Comparison of ENCODE assay signal across 8 cellular contexts in the genomic region with DNA sequence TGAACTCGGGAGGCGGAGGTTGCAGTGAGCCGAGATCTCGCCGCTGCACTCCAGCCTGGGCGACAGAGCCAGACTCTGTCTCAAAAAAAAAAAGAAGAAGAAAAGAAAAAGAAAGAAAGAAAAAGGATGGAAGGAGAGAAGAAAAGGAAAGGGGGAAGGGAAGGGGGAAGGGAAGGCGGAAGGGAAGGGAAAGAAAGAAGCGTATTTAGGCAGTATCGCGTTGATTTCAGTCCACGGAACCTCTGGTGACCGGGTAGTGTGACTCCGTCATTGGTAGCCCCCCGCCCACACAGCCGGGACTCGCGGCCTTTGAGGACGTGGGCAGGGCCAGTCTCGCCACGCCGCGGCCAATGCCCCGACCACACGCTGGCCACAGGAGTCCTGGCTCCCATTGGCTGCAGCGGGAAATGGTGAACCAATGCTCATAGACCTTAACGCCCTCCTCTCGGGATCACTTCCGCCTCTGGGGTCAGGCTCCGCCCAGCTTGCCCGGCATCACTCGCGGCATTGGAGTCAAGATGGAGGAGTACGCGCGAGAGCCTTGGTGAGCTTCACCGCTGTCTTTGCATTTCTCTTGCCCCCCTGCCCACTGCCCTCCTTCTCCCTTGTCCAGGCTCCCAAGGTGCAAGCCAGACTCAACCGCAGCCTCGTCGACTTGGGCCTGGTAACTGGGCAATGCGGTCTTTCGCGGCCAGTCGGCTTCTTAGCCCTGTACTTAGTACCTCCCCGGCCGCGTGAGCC. TPM values are rescaled to one million over a fixed set of nuclear protein-coding genes. Genes with fewer than 3 reads are reported as not detected.
DNase-seq lines count a peak whose midpoint lies in the region; ATAC-seq, FAIRE-seq and TF ChIP-seq lines count a peak whose summit lies in the region.

Gene TIMM17A, plus strand, starts transcription at position 495 of the 741 bp plus-strand sequence. Its CDS starts 24 bp downstream, at position 519.

- peak within 1 kb of the TSS; percentile 31 for H3K27ac ChIP-seq in OCI-LY7 (ENCODE audit: low read depth, low read length, poor library complexity, severe bottlenecking)

- TF ChIP-seq CTCF in D721Med (IDR thresholded peaks at IDR 0.05; ENCODE audit: insufficient read depth, missing control alignments) (no peak), OCI-LY7 (conservative IDR thresholded peaks at IDR 0.05; ENCODE audit: low read length) (no peak)

- peaks cover 25% of the 10 kb centered on the region for H3K79me2 ChIP-seq in OCI-LY7 (ENCODE audit: insufficient read depth, low read depth, low read length)

- peak within 1 kb of the TSS; percentile 94 for H3K4me3 ChIP-seq in OCI-LY7 (ENCODE audit: low read depth, low read length, poor library complexity, severe bottlenecking)

- peak; percentile 78 for DNase-seq in D721Med (ENCODE audit: insufficient read length, low spot score)
- DNase-seq in HuH-7.5 (ENCODE audit: low spot score) = peak; percentile 73
- DNase-seq in OCI-LY7 (ENCODE audit: low spot score) = peak; percentile 95
- peak; percentile 84 for DNase-seq in activated T-cell treated with anti-CD3 and anti-CD28 coated beads for 1 hour (ENCODE audit: low read depth)
- DNase-seq in epidermal melanocyte (ENCODE audit: insufficient read length, low spot score) = peak; percentile 75
- peak; percentile 98 for DNase-seq in middle frontal gyrus (ENCODE audit: extremely low spot score, low spot score)
- peak; percentile 91 to 93 for DNase-seq in stimulated activated CD8-positive, alpha-beta memory T cell treated with anti-CD3 and anti-CD28 coated beads, Interleukin-2, amount 100 ng/mL, for 48 hours (ENCODE audit: low read depth in 2 of 2)

- intact Hi-C loops in OCI-LY7 (cut with micrococcal nuclease; ENCODE audit: unreplicated experiment) = no loop called here

- POLR2A ChIA-PET in OCI-LY7 (lab: Charles Lee) = interaction anchor here (0.6 to 2.1 kb wide), 6 partner anchors 14 to 1671 kb away, joined by 3 to 5 read pairs (median 4); partner anchors contain the start of gene PTPN7

- H3K9me3 ChIP-seq in OCI-LY7 (ENCODE audit: low read length) = no peaks in the 10 kb centered on the region

- peak within 1 kb of the TSS; percentile 92 for H2AFZ ChIP-seq in OCI-LY7 (ENCODE audit: low read length)

- peak; percentile 97 for ATAC-seq in GM21526 (IDR thresholded peaks at IDR 0.05; ENCODE audit: low FRiP score, unreplicated experiment)

- H3K9me2 ChIP-seq in OCI-LY7 (ENCODE audit: insufficient read depth, low read length) = no peaks in the 10 kb centered on the region

- peak within 1 kb of the TSS; percentile 81 for H3K4me2 ChIP-seq in OCI-LY7 (ENCODE audit: low read length)

- peak; percentile 69 for FAIRE-seq in D721Med (lab: Jason Lieb, UNC)

- H3K4me1 ChIP-seq in OCI-LY7 (ENCODE audit: insufficient read depth, low read length, poor library complexity, severe bottlenecking) = peaks cover 20% of the 10 kb centered on the region

- CTCF ChIA-PET in OCI-LY7 (lab: Charles Lee; ENCODE audit: unreplicated experiment) = interaction anchor here (0.7 kb wide), 1 partner anchor 17 kb away, joined by 3 read pairs; no protein-coding TSS in a partner anchor

- BruUV-seq in OCI-LY7 (replicated peaks; lab: Mats Ljungman, UMichigan) = no TSS peak

- no peaks in the 10 kb centered on the region for H4K20me1 ChIP-seq in OCI-LY7 (ENCODE audit: insufficient read depth, low read length)

- peaks cover 27% of the 10 kb centered on the region for H3K36me3 ChIP-seq in OCI-LY7 (ENCODE audit: insufficient read depth, low read length)

RNA-seq across cellular contexts. Expression of gene TIMM17A, which starts in this region (rescaled TPM):
- 41.2 and 43.8 TPM in 2 replicates for total RNA-seq in OCI-LY7 (2014; rRNA removed; shearing (Covaris generic))
- total RNA-seq in OCI-LY7 (2022) = 55.6 and 67.2 TPM in 2 replicates

Comparison
In these comparisons a context has a peak if more than half of its experiments do, and no peak if none do; other contexts are left out.
1. Peak in every context shown above with its lines: DNase-seq, ATAC-seq, H3K4me3 ChIP-seq and H3K27ac ChIP-seq.